8 cellular contexts compared by ENCODE assay signal in the genomic region with DNA sequence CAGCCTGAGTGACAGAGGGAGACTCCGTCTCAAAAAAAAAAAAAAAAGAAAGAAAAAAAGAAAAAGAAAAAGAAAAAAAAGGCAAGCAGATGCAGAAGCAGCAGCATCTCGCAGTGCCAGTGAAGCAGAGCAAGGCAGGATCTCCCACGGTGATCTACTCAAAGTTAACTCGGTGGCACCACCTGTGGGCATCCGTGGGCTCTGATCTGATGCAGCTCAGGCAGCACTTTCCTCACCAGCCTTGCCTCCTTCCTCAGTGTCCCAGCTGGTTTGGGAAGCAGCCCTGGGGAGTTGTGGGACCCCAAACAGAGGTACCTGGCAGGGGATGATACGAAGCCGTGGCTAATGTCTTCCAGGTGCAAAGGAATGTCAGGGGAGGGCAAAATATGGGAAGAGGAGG.
A peak's percentile ranks its signal among the peaks of the same experiment; 100 is the strongest.
DNase-seq lines count a peak whose midpoint lies in the region; ATAC-seq, FAIRE-seq and TF ChIP-seq lines count a peak whose summit lies in the region.
"Had no signal": no experiment of that assay in that cellular context is flagged by ENCODE, and none has a peak within 500 bp of the region (broad histone marks: within the 10 kb centered on the region; RNA-seq: fewer than 3 reads in every experiment).

No MANE protein-coding gene starts in this region.

- intact Hi-C loops in CD4-positive, alpha-beta T cell (cut with DNase I, micrococcal nuclease): loop anchor here (1.0 to 2.0 kb wide), 3 partner anchors 16 to 44 kb away; no protein-coding TSS in a partner anchor

- CTCF ChIA-PET in CD4-positive, alpha-beta T cell (lab: Charles Lee): interaction anchor here (0.7 to 1.7 kb wide), 6 partner anchors 10 to 846 kb away, joined by 3 to 6 read pairs (median 4); no protein-coding TSS in a partner anchor

- no peaks in the 10 kb centered on the region for H3K9me3 Mint-ChIP-seq in CD4-positive, alpha-beta T cell
- H3K9me3 Mint-ChIP-seq: brain had no signal

- dilution Hi-C loops in keratinocyte (cut with MboI; ENCODE audit: extremely low pct_ligation_motif_present, low sequenced_read_pairs): no loop called here

- H3K79me2 ChIP-seq in keratinocyte (ENCODE audit: control insufficient read depth, insufficient read depth, low read length): no peaks in the 10 kb centered on the region

- no peak overlapping the region for H3K27ac ChIP-seq in CD4-positive, alpha-beta T cell (ENCODE audit: low read depth, low read length)
- no peak overlapping the region for H3K27ac ChIP-seq in keratinocyte (ENCODE audit: control insufficient read depth, insufficient read depth, low read length)

- H3K9me3 ChIP-seq in CD4-positive, alpha-beta T cell (ENCODE audit: control insufficient read depth, low read length): no peaks in the 10 kb centered on the region
- H3K9me3 ChIP-seq in keratinocyte (ENCODE audit: control insufficient read depth, low read depth, low read length): no peaks in the 10 kb centered on the region

- H3K36me3 ChIP-seq in keratinocyte (ENCODE audit: control insufficient read depth in 2 of 2, extremely low read depth in 1 of 2, insufficient read depth in 2 of 2, low read length in 2 of 2): peaks cover 0 to 2% of the 10 kb centered on the region in 2 experiments

- H3K27me3 ChIP-seq in CD4-positive, alpha-beta T cell (ENCODE audit: control insufficient read depth, insufficient read depth, low read length): no peaks in the 10 kb centered on the region
- H3K27me3 ChIP-seq in keratinocyte (ENCODE audit: control insufficient read depth, extremely low read depth, insufficient read depth, low read length): no peaks in the 10 kb centered on the region

- peak; percentile 97 for ATAC-seq in CD4-positive, alpha-beta T cell (ENCODE audit: poor library complexity)
- ATAC-seq in GM18511 (IDR thresholded peaks at IDR 0.05; ENCODE audit: unreplicated experiment) (peak; percentile 62), HG03139 (IDR thresholded peaks at IDR 0.05; ENCODE audit: unreplicated experiment) (no peak)

- no peak overlapping the region for H2AFZ ChIP-seq in keratinocyte (ENCODE audit: control insufficient read depth, low read length)

- H3K9ac ChIP-seq in keratinocyte (ENCODE audit: control insufficient read depth, extremely low read depth, insufficient read depth, low read length): no peak overlapping the region

- no peak overlapping the region for H3K4me2 ChIP-seq in keratinocyte (ENCODE audit: control insufficient read depth, extremely low read depth, insufficient read depth, low read depth, low read length)

- H3K4me3 Mint-ChIP-seq in CD4-positive, alpha-beta T cell: no peak overlapping the region
- H3K4me3 Mint-ChIP-seq: brain had no signal

- FAIRE-seq in keratinocyte (lab: Jason Lieb, UNC): no peak

- no peak overlapping the region for H3K27ac Mint-ChIP-seq in CD4-positive, alpha-beta T cell
- H3K27ac Mint-ChIP-seq: brain had no signal

- POLR2A ChIA-PET in CD4-positive, alpha-beta T cell (lab: Charles Lee): interaction anchor here (0.6 kb wide), 1 partner anchor 303 kb away, joined by 3 read pairs; no protein-coding TSS in a partner anchor

- H3K36me3 Mint-ChIP-seq in CD4-positive, alpha-beta T cell (ENCODE audit: low read depth): peaks cover 78% of the 10 kb centered on the region

- H3K4me3 ChIP-seq in keratinocyte (ENCODE audit: control insufficient read depth in 2 of 3, extremely low read depth in 1 of 3, insufficient read depth in 2 of 3, low read depth in 1 of 3, low read length in 3 of 3): no peak overlapping the region

- no peaks in the 10 kb centered on the region for H3K9me1 ChIP-seq in keratinocyte (ENCODE audit: control insufficient read depth, extremely low read depth, insufficient read depth, low read length)

- peak in 9 of 10 experiments; percentile 23 to 53 (median 42) for DNase-seq in CD4-positive, alpha-beta T cell
- DNase-seq in RPMI8226: peak; percentile 21
- no peak for DNase-seq in keratinocyte (ENCODE audit: low read depth, low spot score)
- no peak for DNase-seq in GM20000 (ENCODE audit: low spot score)
- DNase-seq in NCI-H2196 (lab: John Stamatoyannopoulos, UW; ENCODE audit: unreplicated experiment): no peak

- H3K4me1 ChIP-seq in keratinocyte (ENCODE audit: control insufficient read depth, extremely low read depth, insufficient read depth, low read length): no peaks in the 10 kb centered on the region

- H4K20me1 ChIP-seq in keratinocyte (ENCODE audit: control insufficient read depth, extremely low read depth, insufficient read depth, low read length): no peaks in the 10 kb centered on the region

- peaks cover 50% of the 10 kb centered on the region for H3K4me1 Mint-ChIP-seq in CD4-positive, alpha-beta T cell (ENCODE audit: low read depth)

- peak; percentile 52 for TF ChIP-seq CTCF in CD4-positive, alpha-beta T cell (IDR thresholded peaks at IDR 0.05)
- TF ChIP-seq CTCF in keratinocyte (optimal IDR thresholded peaks at IDR 0.05 in 1 of 3, IDR thresholded peaks at IDR 0.05 in 1 of 3, conservative IDR thresholded peaks at IDR 0.05 in 1 of 3; ENCODE audit: extremely low read depth in 1 of 3, insufficient read depth in 2 of 3, low read length in 3 of 3): peak in 2 of 3 experiments; percentile 9 to 46
- no peak for TF ChIP-seq CTCF in GM20000 (IDR thresholded peaks at IDR 0.05; ENCODE audit: extremely low read depth, missing control alignments)

- H3K27me3 Mint-ChIP-seq in CD4-positive, alpha-beta T cell: no peaks in the 10 kb centered on the region

Comparison
In these comparisons a context has a peak if more than half of its experiments do, and no peak if none do; other contexts are left out.
1. DNase-seq: peak in CD4-positive, alpha-beta T cell (9 of 10) and RPMI8226 (single experiment); none in keratinocyte (single experiment), GM20000 (single experiment) and NCI-H2196 (single experiment).